ENCODE assay signal across 8 cellular contexts in genomic region chr7:96708872-96709271, GRCh38. TPM values are rescaled to one million over a fixed set of nuclear protein-coding genes. Genes with fewer than 3 reads are reported as not detected.
A peak's percentile ranks its signal among the peaks of the same experiment; 100 is the strongest.
DNase-seq lines count a peak whose midpoint lies in the region; ATAC-seq, FAIRE-seq and TF ChIP-seq lines count a peak whose summit lies in the region.

No MANE protein-coding gene starts in this region.

- H3K27ac Mint-ChIP-seq in stimulated activated naive CD8-positive, alpha-beta T cell treated with anti-CD3 and anti-CD28 coated beads, Interleukin-15, amount 100 ng/mL, for 72 hours, result peak overlapping the region; percentile 97 to 99

- H3K79me2 ChIP-seq in DND-41 (ENCODE audit: insufficient read depth, low read length) (peaks cover 54% of the 10 kb centered on the region), SU-DHL-6 (ENCODE audit: insufficient read depth, low read length) (peaks cover 56% of the 10 kb centered on the region), hepatocyte (peaks cover 53% of the 10 kb centered on the region)

- H3K27me3 ChIP-seq in DND-41 (ENCODE audit: insufficient read depth, low read length, poor library complexity) (no peaks in the 10 kb centered on the region), SU-DHL-6 (ENCODE audit: low read length) (no peaks in the 10 kb centered on the region), hepatocyte (no peaks in the 10 kb centered on the region)

- ATAC-seq in DND-41 (ENCODE audit: insufficient read depth, low read depth), result peak; percentile 15
- ATAC-seq in stimulated activated naive CD8-positive, alpha-beta T cell treated with anti-CD3 and anti-CD28 coated beads, Interleukin-15, amount 100 ng/mL, for 72 hours, result peak; percentile 22

- H3K4me1 ChIP-seq in DND-41 (ENCODE audit: insufficient read depth, low read length), result peaks cover 22% of the 10 kb centered on the region
- peaks cover 7% of the 10 kb centered on the region; the same call in 1 of the 2 replicates for H3K4me1 ChIP-seq in HEK293 (ENCODE audit: control insufficient read depth, insufficient read depth, low read length)
- H3K4me1 ChIP-seq in hepatocyte (ENCODE audit: insufficient read depth), result peaks cover 13% of the 10 kb centered on the region

- peak overlapping the region; percentile 69 for H3K9ac ChIP-seq in DND-41 (ENCODE audit: low read depth, low read length)
- H3K9ac ChIP-seq in SU-DHL-6 (ENCODE audit: low read length), result peak overlapping the region; percentile 84

- H3K4me2 ChIP-seq in DND-41 (ENCODE audit: insufficient read depth, low read length) (peak overlapping the region; percentile 85), SU-DHL-6 (ENCODE audit: low read depth, low read length, poor library complexity, severe bottlenecking) (peak overlapping the region; percentile 62), hepatocyte (peak overlapping the region; percentile 85)

- H3K36me3 ChIP-seq in DND-41 (ENCODE audit: insufficient read depth, low read length) (peaks cover 15% of the 10 kb centered on the region; the same call in 1 of the 2 replicates), HEK293 (ENCODE audit: control insufficient read depth in 2 of 2, insufficient read depth in 1 of 2, low read length in 2 of 2) (peaks cover 0 to 24% of the 10 kb centered on the region in 2 experiments), SU-DHL-6 (ENCODE audit: low read length) (peaks cover 17% of the 10 kb centered on the region; the same call in 1 of the 2 replicates), hepatocyte (replicated peaks; ENCODE audit: insufficient read depth, low read depth) (no peaks in the 10 kb centered on the region)

- CTCF ChIA-PET in HEK293 (lab: Yijun Ruan, JAX), result interaction anchor here (0.7 kb wide), 1 partner anchor 92 kb away, joined by 3 read pairs; no protein-coding TSS in a partner anchor

- TF ChIP-seq CTCF in DND-41 (IDR thresholded peaks at IDR 0.05; ENCODE audit: borderline replicate concordance, extremely low read depth, low read length, poor library complexity, severe bottlenecking) (no peak), HEK293 (tag by site-specific recombination; IDR thresholded peaks at IDR 0.05) (no peak), SU-DHL-6 (IDR thresholded peaks at IDR 0.05; ENCODE audit: insufficient read depth, low read length, poor library complexity, severe bottlenecking) (no peak), hepatocyte (IDR thresholded peaks at IDR 0.05; ENCODE audit: poor library complexity) (no peak)

- 61% methylated on average over 5 of the region's 5 CpGs for WGBS in hepatocyte (ENCODE audit: low lambda C conversion rate, missing lambda C conversion rate)

- H3K9me3 ChIP-seq in DND-41 (ENCODE audit: insufficient read depth, low read length, severe bottlenecking) (peaks cover 18% of the 10 kb centered on the region), HEK293 (ENCODE audit: control insufficient read depth, insufficient read depth, low read depth, low read length) (no peaks in the 10 kb centered on the region), SU-DHL-6 (ENCODE audit: insufficient read depth, low read length) (peaks cover 18% of the 10 kb centered on the region), hepatocyte (ENCODE audit: low read depth) (no peaks in the 10 kb centered on the region)

- H3K27me3 Mint-ChIP-seq in stimulated activated naive CD8-positive, alpha-beta T cell treated with anti-CD3 and anti-CD28 coated beads, Interleukin-15, amount 100 ng/mL, for 72 hours, result peaks cover under 1% of the 10 kb centered on the region

- peaks cover 24% of the 10 kb centered on the region for H3K4me1 Mint-ChIP-seq in stimulated activated naive CD8-positive, alpha-beta T cell treated with anti-CD3 and anti-CD28 coated beads, Interleukin-15, amount 100 ng/mL, for 72 hours

- DNase-seq in DND-41 (peak; percentile 8), hepatocyte (ENCODE audit: low spot score) (no peak), frontal cortex (ENCODE audit: low spot score in 2 of 2) (no peak), DMS 273 (lab: John Stamatoyannopoulos, UW; ENCODE audit: unreplicated experiment) (no peak), 8988T (no peak)
- no peak for DNase-seq in stimulated activated naive CD8-positive, alpha-beta T cell treated with anti-CD3 and anti-CD28 coated beads, Interleukin-15, amount 100 ng/mL, for 72 hours

- peak overlapping the region; percentile 76 for H3K27ac ChIP-seq in DND-41 (ENCODE audit: low read length)
- H3K27ac ChIP-seq in HEK293 (ENCODE audit: extremely low read depth, low read depth, low read length), result no peak overlapping the region; the same call in 1 of the 2 replicates
- 0 out of 2 replicates have a peak overlapping the region, but pooled peaks have one; percentile 59 for H3K27ac ChIP-seq in SU-DHL-6 (ENCODE audit: low read depth, low read length)
- H3K27ac ChIP-seq in hepatocyte, result peak overlapping the region; percentile 92

- H3K9me2 ChIP-seq in SU-DHL-6 (replicated peaks; ENCODE audit: insufficient read depth, low read length) (no peaks in the 10 kb centered on the region), hepatocyte (replicated peaks; ENCODE audit: insufficient read depth) (no peaks in the 10 kb centered on the region)

- H3K4me3 ChIP-seq in DND-41 (ENCODE audit: low read depth in 1 of 2, low read length in 2 of 2), result peak overlapping the region; percentile 48 to 62
- peak overlapping the region; percentile 57 for H3K4me3 ChIP-seq in HEK293 (ENCODE audit: low read depth, low read length)
- H3K4me3 ChIP-seq in SU-DHL-6 (ENCODE audit: insufficient read depth, low read length, poor library complexity, severe bottlenecking), result peak overlapping the region; percentile 71
- H3K4me3 ChIP-seq in hepatocyte, result peak overlapping the region; percentile 68

- POLR2A ChIA-PET in HEK293 (lab: Yijun Ruan, JAX), result no interaction called here

- peak overlapping the region; percentile 85 for H2AFZ ChIP-seq in DND-41 (ENCODE audit: low read depth, low read length)
- peak overlapping the region; percentile 100 for H2AFZ ChIP-seq in SU-DHL-6 (ENCODE audit: low read depth, low read length, severe bottlenecking)
- peak overlapping the region; percentile 36 for H2AFZ ChIP-seq in hepatocyte

- peaks cover 7 to 18% of the 10 kb centered on the region in 2 donors for H3K9me3 Mint-ChIP-seq in stimulated activated naive CD8-positive, alpha-beta T cell treated with anti-CD3 and anti-CD28 coated beads, Interleukin-15, amount 100 ng/mL, for 72 hours

- H4K20me1 ChIP-seq in DND-41 (ENCODE audit: insufficient read depth, low read length) (peaks cover 14% of the 10 kb centered on the region; the same call in 1 of the 2 replicates), SU-DHL-6 (ENCODE audit: low read depth, low read length) (peaks cover 24% of the 10 kb centered on the region), hepatocyte (ENCODE audit: insufficient read depth, poor library complexity, severe bottlenecking) (peaks cover 19% of the 10 kb centered on the region)

- FAIRE-seq in frontal cortex (lab: Jason Lieb, UNC), result no peak

- peaks cover 4% of the 10 kb centered on the region for H3F3A ChIP-seq in SU-DHL-6 (ENCODE audit: insufficient read depth)

- H3K4me3 Mint-ChIP-seq in stimulated activated naive CD8-positive, alpha-beta T cell treated with anti-CD3 and anti-CD28 coated beads, Interleukin-15, amount 100 ng/mL, for 72 hours, result peak overlapping the region; percentile 96 to 99

TF ChIP-seq in HEK293, 187 proteins besides CTCF, POLR2A, EP300 and RAD21:
- no peak for TF ChIP-seq ZNF16 (tag by site-specific recombination; IDR thresholded peaks at IDR 0.05; ENCODE audit: low read depth)
- 0 out of 2 replicates have a peak, but pooled peaks have one; percentile 29 for TF ChIP-seq ZNF121 (tag by site-specific recombination; IDR thresholded peaks at IDR 0.05)

RNA-seq across cellular contexts. Expression of gene SEM1, which starts 0.8 kb away (rescaled TPM):
- total RNA-seq in hepatocyte (22.0 and 26.8 TPM in 2 replicates), frontal cortex (17.1 TPM)
- polyA plus RNA-seq in hepatocyte, result 262 and 288 TPM in 2 replicates

Comparison
In these comparisons a context has a peak if more than half of its experiments do, and no peak if none do; other contexts are left out.
1. H2AFZ ChIP-seq: peak in every context shown above with its lines; median percentile 100 in SU-DHL-6; 85 in DND-41; 36 in hepatocyte.